In genomic region chr1:235946570-235946981, GRCh38 we compare ENCODE assay signal across 8 cellular contexts.
DNase-seq lines count a peak whose midpoint lies in the region; ATAC-seq lines count a peak whose summit lies in the region.

No MANE protein-coding gene starts in this region.

- POLR2A ChIA-PET in CD4-positive, alpha-beta memory T cell (lab: Charles Lee; ENCODE audit: partially characterized antibody): interaction anchor here (1.2 kb wide), 1 partner anchor 80 kb away, joined by 3 read pairs; the partner anchor contains the start of gene LYST

- H3K27me3 Mint-ChIP-seq in activated naive CD8-positive, alpha-beta T cell treated with anti-CD3 and anti-CD28 coated beads, Interleukin-2, amount 50 U/mL, for 24 hours: no peaks in the 10 kb centered on the region
- H3K27me3 Mint-ChIP-seq in naive B cell: no peaks in the 10 kb centered on the region
- H3K27me3 Mint-ChIP-seq in CD4-positive, alpha-beta memory T cell: no peaks in the 10 kb centered on the region
- peaks cover 14% of the 10 kb centered on the region for H3K27me3 Mint-ChIP-seq in activated T-helper 1 cell treated with anti-CD3 and anti-CD28 coated beads, Interleukin-12 subunit alpha, Interleukin-12 subunit beta, Interleukin-2, Interleukin-4 antibody, amounts not matched to agents 30 ng/mL and 10 ng/mL and 1 ng/mL, durations not matched to agents 14 hours and 24 hours and 36 hours (ENCODE audit: insufficient read depth)

- no peaks in the 10 kb centered on the region for H3K27me3 ChIP-seq in CD4-positive, alpha-beta memory T cell (ENCODE audit: insufficient read depth, low read length)

- intact Hi-C loops in CD4-positive, alpha-beta memory T cell (cut with micrococcal nuclease): no loop called here
- intact Hi-C loops in activated T-helper 1 cell treated with anti-CD3 and anti-CD28 coated beads, Interleukin-12 subunit alpha, Interleukin-12 subunit beta, Interleukin-2, Interleukin-4 antibody, amounts not matched to agents 30 ng/mL and 10 ng/mL and 1 ng/mL, durations not matched to agents 14 hours and 24 hours and 36 hours (cut with micrococcal nuclease): no loop called here

- peak; percentile 66 for ATAC-seq in GM19043 (IDR thresholded peaks at IDR 0.05; ENCODE audit: low read depth, unreplicated experiment)
- peak; percentile 37 for ATAC-seq in HG03565 (IDR thresholded peaks at IDR 0.05; ENCODE audit: unreplicated experiment)
- ATAC-seq in activated naive CD8-positive, alpha-beta T cell treated with anti-CD3 and anti-CD28 coated beads, Interleukin-2, amount 50 U/mL, for 24 hours: peak; percentile 24
- peak; percentile 51 to 67 for ATAC-seq in naive B cell (ENCODE audit: low read depth in 2 of 2)

- no peaks in the 10 kb centered on the region for H3K9me3 ChIP-seq in CD4-positive, alpha-beta memory T cell (ENCODE audit: control insufficient read depth in 1 of 2, low read length in 2 of 2)

- H3K4me1 Mint-ChIP-seq in activated naive CD8-positive, alpha-beta T cell treated with anti-CD3 and anti-CD28 coated beads, Interleukin-2, amount 50 U/mL, for 24 hours: peaks cover 30% of the 10 kb centered on the region
- peaks cover 68 to 99% (median 85%) of the 10 kb centered on the region in 3 donors for H3K4me1 Mint-ChIP-seq in naive B cell
- H3K4me1 Mint-ChIP-seq in CD4-positive, alpha-beta memory T cell: peaks cover 0 to 3% (median 0%) of the 10 kb centered on the region in 4 donors
- H3K4me1 Mint-ChIP-seq in activated T-helper 1 cell treated with anti-CD3 and anti-CD28 coated beads, Interleukin-12 subunit alpha, Interleukin-12 subunit beta, Interleukin-2, Interleukin-4 antibody, amounts not matched to agents 30 ng/mL and 10 ng/mL and 1 ng/mL, durations not matched to agents 14 hours and 24 hours and 36 hours (ENCODE audit: low read depth): peaks cover 22% of the 10 kb centered on the region

- no peak overlapping the region for H3K27ac Mint-ChIP-seq in activated naive CD8-positive, alpha-beta T cell treated with anti-CD3 and anti-CD28 coated beads, Interleukin-2, amount 50 U/mL, for 24 hours
- H3K27ac Mint-ChIP-seq in naive B cell: peak overlapping the region; percentile 79 to 97 (median 90)
- peak overlapping the region in 2 of 7 donors; percentile 7 to 12 for H3K27ac Mint-ChIP-seq in CD4-positive, alpha-beta memory T cell
- no peak overlapping the region for H3K27ac Mint-ChIP-seq in activated T-helper 1 cell treated with anti-CD3 and anti-CD28 coated beads, Interleukin-12 subunit alpha, Interleukin-12 subunit beta, Interleukin-2, Interleukin-4 antibody, amounts not matched to agents 30 ng/mL and 10 ng/mL and 1 ng/mL, durations not matched to agents 14 hours and 24 hours and 36 hours

- no peak overlapping the region for H3K4me3 ChIP-seq in CD4-positive, alpha-beta memory T cell (ENCODE audit: low read length in 2 of 2)

- CTCF ChIA-PET in CD4-positive, alpha-beta memory T cell (lab: Charles Lee; ENCODE audit: partially characterized antibody): interaction anchor here (0.9 to 1.5 kb wide), 4 partner anchors 12 to 433 kb away, joined by 3 to 7 read pairs (median 4); no protein-coding TSS in a partner anchor

- no peaks in the 10 kb centered on the region for H3K4me1 ChIP-seq in CD4-positive, alpha-beta memory T cell (ENCODE audit: insufficient read depth, low read length)

- H3K27ac ChIP-seq in substantia nigra (ENCODE audit: low read depth, low read length, poor library complexity, severe bottlenecking): no peak overlapping the region
- no peak overlapping the region for H3K27ac ChIP-seq in CD4-positive, alpha-beta memory T cell (ENCODE audit: low read depth, low read length)

- no peak overlapping the region for H3K4me3 Mint-ChIP-seq in activated naive CD8-positive, alpha-beta T cell treated with anti-CD3 and anti-CD28 coated beads, Interleukin-2, amount 50 U/mL, for 24 hours
- H3K4me3 Mint-ChIP-seq in naive B cell: peak overlapping the region in 7 of 8 donors; percentile 11 to 85 (median 65)
- H3K4me3 Mint-ChIP-seq in CD4-positive, alpha-beta memory T cell: no peak overlapping the region
- no peak overlapping the region for H3K4me3 Mint-ChIP-seq in activated T-helper 1 cell treated with anti-CD3 and anti-CD28 coated beads, Interleukin-12 subunit alpha, Interleukin-12 subunit beta, Interleukin-2, Interleukin-4 antibody, amounts not matched to agents 30 ng/mL and 10 ng/mL and 1 ng/mL, durations not matched to agents 14 hours and 24 hours and 36 hours

- peaks cover 4% of the 10 kb centered on the region for H3K9me3 Mint-ChIP-seq in activated naive CD8-positive, alpha-beta T cell treated with anti-CD3 and anti-CD28 coated beads, Interleukin-2, amount 50 U/mL, for 24 hours
- H3K9me3 Mint-ChIP-seq in naive B cell: no peaks in the 10 kb centered on the region
- peaks cover 0 to 2% (median 0%) of the 10 kb centered on the region in 8 donors for H3K9me3 Mint-ChIP-seq in CD4-positive, alpha-beta memory T cell
- no peaks in the 10 kb centered on the region for H3K9me3 Mint-ChIP-seq in activated T-helper 1 cell treated with anti-CD3 and anti-CD28 coated beads, Interleukin-12 subunit alpha, Interleukin-12 subunit beta, Interleukin-2, Interleukin-4 antibody, amounts not matched to agents 30 ng/mL and 10 ng/mL and 1 ng/mL, durations not matched to agents 14 hours and 24 hours and 36 hours

- DNase-seq in AG08395 (ENCODE audit: low spot score) (peak; percentile 27), naive B cell (no peak), substantia nigra (lab: John Stamatoyannopoulos, UW) (no peak)
- no peak for DNase-seq in activated naive CD8-positive, alpha-beta T cell treated with anti-CD3 and anti-CD28 coated beads, Interleukin-2, amount 50 U/mL, for 24 hours
- DNase-seq in CD4-positive, alpha-beta memory T cell: no peak
- DNase-seq in activated T-helper 1 cell treated with anti-CD3 and anti-CD28 coated beads, Interleukin-12 subunit alpha, Interleukin-12 subunit beta, Interleukin-2, Interleukin-4 antibody, amounts not matched to agents 30 ng/mL and 10 ng/mL and 1 ng/mL, durations not matched to agents 14 hours and 24 hours and 36 hours (ENCODE audit: low spot score): no peak

- no peaks in the 10 kb centered on the region for H3K36me3 Mint-ChIP-seq in activated naive CD8-positive, alpha-beta T cell treated with anti-CD3 and anti-CD28 coated beads, Interleukin-2, amount 50 U/mL, for 24 hours (ENCODE audit: low read depth)
- H3K36me3 Mint-ChIP-seq in naive B cell: peaks cover 4 to 7% of the 10 kb centered on the region in 2 donors
- no peaks in the 10 kb centered on the region for H3K36me3 Mint-ChIP-seq in CD4-positive, alpha-beta memory T cell
- no peaks in the 10 kb centered on the region for H3K36me3 Mint-ChIP-seq in activated T-helper 1 cell treated with anti-CD3 and anti-CD28 coated beads, Interleukin-12 subunit alpha, Interleukin-12 subunit beta, Interleukin-2, Interleukin-4 antibody, amounts not matched to agents 30 ng/mL and 10 ng/mL and 1 ng/mL, durations not matched to agents 14 hours and 24 hours and 36 hours (ENCODE audit: low read depth)

- H3K36me3 ChIP-seq in CD4-positive, alpha-beta memory T cell (ENCODE audit: insufficient read depth, low read length): no peaks in the 10 kb centered on the region

Comparison
In these comparisons a context has a peak if more than half of its experiments do, and no peak if none do; other contexts are left out.
1. H3K27ac Mint-ChIP-seq: peak in naive B cell (6 of 6); none in activated naive CD8-positive, alpha-beta T cell treated with anti-CD3 and anti-CD28 coated beads, Interleukin-2, amount 50 U/mL, for 24 hours (single experiment) and activated T-helper 1 cell treated with anti-CD3 and anti-CD28 coated beads, Interleukin-12 subunit alpha, Interleukin-12 subunit beta, Interleukin-2, Interleukin-4 antibody, amounts not matched to agents 30 ng/mL and 10 ng/mL and 1 ng/mL, durations not matched to agents 14 hours and 24 hours and 36 hours (single experiment).
2. H3K4me3 Mint-ChIP-seq: peak in naive B cell (7 of 8); none in activated naive CD8-positive, alpha-beta T cell treated with anti-CD3 and anti-CD28 coated beads, Interleukin-2, amount 50 U/mL, for 24 hours (single experiment), CD4-positive, alpha-beta memory T cell (0 of 8) and activated T-helper 1 cell treated with anti-CD3 and anti-CD28 coated beads, Interleukin-12 subunit alpha, Interleukin-12 subunit beta, Interleukin-2, Interleukin-4 antibody, amounts not matched to agents 30 ng/mL and 10 ng/mL and 1 ng/mL, durations not matched to agents 14 hours and 24 hours and 36 hours (single experiment).
3. Peak in every context shown above with its lines, with median percentiles within 50 percentile points of each other: ATAC-seq.